ENCODE assay signal across 2 cellular contexts in genomic region chr9:89549031-89549644, GRCh38.
TF ChIP-seq lines count a peak whose summit lies in the region.

No MANE protein-coding gene starts in this region.

TF ChIP-seq in GM23338, 12 proteins besides CTCF, POLR2A, EP300 and RAD21 (continued from another document):
- no peak for TF ChIP-seq ETS1 (IDR thresholded peaks at IDR 0.05)
TF ChIP-seq in GM23338: peak in this region for 0.

TF ChIP-seq in SK-N-SH, 30 proteins besides CTCF, POLR2A, EP300 and RAD21 (continued from another document):
- TF ChIP-seq, protein P1, sequence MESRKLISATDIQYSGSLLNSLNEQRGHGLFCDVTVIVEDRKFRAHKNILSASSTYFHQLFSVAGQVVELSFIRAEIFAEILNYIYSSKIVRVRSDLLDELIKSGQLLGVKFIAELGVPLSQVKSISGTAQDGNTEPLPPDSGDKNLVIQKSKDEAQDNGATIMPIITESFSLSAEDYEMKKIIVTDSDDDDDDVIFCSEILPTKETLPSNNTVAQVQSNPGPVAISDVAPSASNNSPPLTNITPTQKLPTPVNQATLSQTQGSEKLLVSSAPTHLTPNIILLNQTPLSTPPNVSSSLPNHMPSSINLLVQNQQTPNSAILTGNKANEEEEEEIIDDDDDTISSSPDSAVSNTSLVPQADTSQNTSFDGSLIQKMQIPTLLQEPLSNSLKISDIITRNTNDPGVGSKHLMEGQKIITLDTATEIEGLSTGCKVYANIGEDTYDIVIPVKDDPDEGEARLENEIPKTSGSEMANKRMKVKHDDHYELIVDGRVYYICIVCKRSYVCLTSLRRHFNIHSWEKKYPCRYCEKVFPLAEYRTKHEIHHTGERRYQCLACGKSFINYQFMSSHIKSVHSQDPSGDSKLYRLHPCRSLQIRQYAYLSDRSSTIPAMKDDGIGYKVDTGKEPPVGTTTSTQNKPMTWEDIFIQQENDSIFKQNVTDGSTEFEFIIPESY (IDR thresholded peaks at IDR 0.05; ENCODE audit: borderline replicate concordance, low read depth) = no peak
- TF ChIP-seq, protein P2, sequence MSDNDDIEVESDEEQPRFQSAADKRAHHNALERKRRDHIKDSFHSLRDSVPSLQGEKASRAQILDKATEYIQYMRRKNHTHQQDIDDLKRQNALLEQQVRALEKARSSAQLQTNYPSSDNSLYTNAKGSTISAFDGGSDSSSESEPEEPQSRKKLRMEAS (IDR thresholded peaks at IDR 0.05; ENCODE audit: low read depth) = 0 out of 2 replicates have a peak, but pooled peaks have one; percentile 24
